ENCODE assay signal across 24 cellular contexts in genomic region chr2:219527076-219527394, GRCh38. TPM values are rescaled to one million over a fixed set of nuclear protein-coding genes. Genes with fewer than 3 reads are reported as not detected.
A peak's percentile ranks its signal among the peaks of the same experiment; 100 is the strongest.
DNase-seq lines count a peak whose midpoint lies in the region; ATAC-seq lines count a peak whose summit lies in the region.
"Had no signal": no experiment of that assay in that cellular context is flagged by ENCODE, and none has a peak within 500 bp of the region (broad histone marks: within the 10 kb centered on the region; RNA-seq: fewer than 3 reads in every experiment).

No MANE protein-coding gene starts in this region.

- DNase-seq in NCI-H1092 treated with DMSO at 0.1 percent for 48 hours (lab: John Stamatoyannopoulos, UW) (peak; percentile 25), NCI-H1092 (lab: John Stamatoyannopoulos, UW) (no peak), NCI-H748 (lab: John Stamatoyannopoulos, UW; ENCODE audit: unreplicated experiment) (peak; percentile 61), left cardiac atrium (no peak), renal cortical epithelial cell (ENCODE audit: low read depth) (peak; percentile 46)
- no peak for DNase-seq in naive thymus-derived CD4-positive, alpha-beta T cell
- DNase-seq: activated CD4-positive, alpha-beta memory T cell treated with anti-CD3 and anti-CD28 coated beads, Interleukin-2, amount 10 ng/mL, durations not matched to agents 7 days and 5 days; activated T-cell treated with anti-CD3 and anti-CD28 coated beads, Interleukin-2, amount 50 U/mL, for 48 hours; cortex of kidney; foreskin keratinocyte; H9; naive B cell; NCI-H1694 treated with DMSO at 0.1 percent for 48 hours; NCI-H526; Peyer's patch; stimulated activated CD4-positive, alpha-beta T cell treated with anti-CD3 and anti-CD28 coated beads, Interleukin-12 subunit alpha, Interleukin-12 subunit beta, amount 100 ng/mL, for 4 hours; upper lobe of left lung had no signal

- CTCF ChIA-PET in naive thymus-derived CD4-positive, alpha-beta T cell (lab: Charles Lee), result interaction anchor here (0.6 to 4.8 kb wide), 6 partner anchors 13 to 91 kb away, joined by 3 to 60 read pairs (median 4); partner anchors contain the start of gene GMPPA

- POLR2A ChIA-PET in naive thymus-derived CD4-positive, alpha-beta T cell (lab: Charles Lee), result interaction anchor here (0.7 kb wide), 1 partner anchor 32 kb away, joined by 3 read pairs; no protein-coding TSS in a partner anchor

- H3K27ac Mint-ChIP-seq in naive thymus-derived CD4-positive, alpha-beta T cell, result no peak overlapping the region
- H3K27ac Mint-ChIP-seq: activated CD4-positive, alpha-beta memory T cell treated with anti-CD3 and anti-CD28 coated beads, Interleukin-2, amount 10 ng/mL, durations not matched to agents 7 days and 5 days; activated naive CD4-positive, alpha-beta T cell treated with anti-CD3 and anti-CD28 coated beads, Interleukin-2, amount 50 U/mL, for 24 hours; H9 had no signal

- no peak overlapping the region for H3K27ac ChIP-seq in naive thymus-derived CD4-positive, alpha-beta T cell (ENCODE audit: low read depth, low read length)
- H3K27ac ChIP-seq: 22Rv1; BLaER1 treated with 17β-estradiol and CSF1 and Interleukin-3, amounts not matched to agents 10 nM and 100 nM; foreskin keratinocyte; Peyer's patch; prostate gland; upper lobe of left lung had no signal

- no peak overlapping the region for H3K4me3 Mint-ChIP-seq in naive thymus-derived CD4-positive, alpha-beta T cell
- H3K4me3 Mint-ChIP-seq: activated CD4-positive, alpha-beta memory T cell treated with anti-CD3 and anti-CD28 coated beads, Interleukin-2, amount 10 ng/mL, durations not matched to agents 7 days and 5 days; activated naive CD4-positive, alpha-beta T cell treated with anti-CD3 and anti-CD28 coated beads, Interleukin-2, amount 50 U/mL, for 24 hours; H9; naive B cell; stimulated activated effector memory CD8-positive, alpha-beta T cell treated with anti-CD3 and anti-CD28 coated beads, Interleukin-12 subunit alpha, Interleukin-12 subunit beta, amount 100 ng/mL, for 72 hours had no signal

- H3K36me3 ChIP-seq in naive thymus-derived CD4-positive, alpha-beta T cell (ENCODE audit: control insufficient read depth in 2 of 3, insufficient read depth in 3 of 3, low read length in 3 of 3), result no peaks in the 10 kb centered on the region
- H3K36me3 ChIP-seq: BLaER1 treated with 17β-estradiol and CSF1 and Interleukin-3, amounts not matched to agents 10 nM and 100 nM; Peyer's patch; prostate gland; upper lobe of left lung had no signal

- ATAC-seq in left cardiac atrium, result peak; percentile 58 to 63
- ATAC-seq in HG02763 (IDR thresholded peaks at IDR 0.05; ENCODE audit: unreplicated experiment), result no peak
- no peak for ATAC-seq in HG03460 (IDR thresholded peaks at IDR 0.05; ENCODE audit: unreplicated experiment)
- ATAC-seq in naive thymus-derived CD4-positive, alpha-beta T cell, result no peak
- ATAC-seq: foreskin keratinocyte; stimulated activated effector memory CD8-positive, alpha-beta T cell treated with anti-CD3 and anti-CD28 coated beads, Interleukin-12 subunit alpha, Interleukin-12 subunit beta, amount 100 ng/mL, for 72 hours had no signal

- no peaks in the 10 kb centered on the region for H3K36me3 Mint-ChIP-seq in naive thymus-derived CD4-positive, alpha-beta T cell
- H3K36me3 Mint-ChIP-seq: activated naive CD4-positive, alpha-beta T cell treated with anti-CD3 and anti-CD28 coated beads, Interleukin-2, amount 50 U/mL, for 24 hours; stimulated activated effector memory CD8-positive, alpha-beta T cell treated with anti-CD3 and anti-CD28 coated beads, Interleukin-12 subunit alpha, Interleukin-12 subunit beta, amount 100 ng/mL, for 72 hours had no signal

- H3K4me1 ChIP-seq in naive thymus-derived CD4-positive, alpha-beta T cell (ENCODE audit: control insufficient read depth in 2 of 2, insufficient read depth in 2 of 2, low read length in 2 of 2), result peaks cover 0 to 12% of the 10 kb centered on the region in 2 donors

- H3K4me1 Mint-ChIP-seq in naive thymus-derived CD4-positive, alpha-beta T cell, result peaks cover 1 to 17% (median 10%) of the 10 kb centered on the region in 7 donors

- intact Hi-C loops in left cardiac atrium (cut with DNase I), result loop anchor here (5.0 kb wide), 2 partner anchors 50 to 55 kb away; no protein-coding TSS in a partner anchor
- intact Hi-C loops in naive thymus-derived CD4-positive, alpha-beta T cell (cut with micrococcal nuclease), result no loop called here

- H3K27me3 ChIP-seq in naive thymus-derived CD4-positive, alpha-beta T cell (ENCODE audit: control insufficient read depth in 2 of 2, insufficient read depth in 2 of 2, low read length in 2 of 2), result peaks cover 3 to 42% of the 10 kb centered on the region in 2 donors

- peaks cover 0 to 2% (median 0%) of the 10 kb centered on the region in 11 donors for H3K9me3 Mint-ChIP-seq in naive thymus-derived CD4-positive, alpha-beta T cell
- H3K9me3 Mint-ChIP-seq: activated CD4-positive, alpha-beta memory T cell treated with anti-CD3 and anti-CD28 coated beads, Interleukin-2, amount 10 ng/mL, durations not matched to agents 7 days and 5 days; activated naive CD4-positive, alpha-beta T cell treated with anti-CD3 and anti-CD28 coated beads, Interleukin-2, amount 50 U/mL, for 24 hours; H9; naive B cell; stimulated activated effector memory CD8-positive, alpha-beta T cell treated with anti-CD3 and anti-CD28 coated beads, Interleukin-12 subunit alpha, Interleukin-12 subunit beta, amount 100 ng/mL, for 72 hours had no signal

- H3K9me3 ChIP-seq in naive thymus-derived CD4-positive, alpha-beta T cell (ENCODE audit: control insufficient read depth in 2 of 3, low read length in 3 of 3), result no peaks in the 10 kb centered on the region
- H3K9me3 ChIP-seq: BLaER1 treated with 17β-estradiol and CSF1 and Interleukin-3, amounts not matched to agents 10 nM and 100 nM; Peyer's patch; prostate gland; upper lobe of left lung had no signal

- H3K27me3 Mint-ChIP-seq in naive thymus-derived CD4-positive, alpha-beta T cell, result peaks cover 77 to 88% (median 79%) of the 10 kb centered on the region in 5 donors

- H3K4me3 ChIP-seq in naive thymus-derived CD4-positive, alpha-beta T cell (ENCODE audit: low read length), result no peak overlapping the region
- H3K4me3 ChIP-seq: BLaER1 treated with 17β-estradiol and CSF1 and Interleukin-3, amounts not matched to agents 10 nM and 100 nM; Peyer's patch; prostate gland; upper lobe of left lung had no signal

RNA-seq across cellular contexts. Expression of gene ASIC4, which starts 12.8 kb away (rescaled TPM):
- under 1 TPM in 1 of 2 donors, not detected in 1; 0.32 TPM for total RNA-seq in left cardiac atrium
- not detected in 2 replicates for total RNA-seq in renal cortical epithelial cell
- under 1 TPM in 4 of 5 experiments, not detected in 1; 0.12 to 0.49 (median 0.17) TPM for total RNA-seq in naive thymus-derived CD4-positive, alpha-beta T cell
- polyA plus RNA-seq in naive thymus-derived CD4-positive, alpha-beta T cell, result not detected
- total RNA-seq: foreskin keratinocyte had no signal
- polyA plus RNA-seq: foreskin keratinocyte had no signal

RNA-seq across cellular contexts. Expression of gene CHPF, which starts 16.6 kb away (rescaled TPM):
- total RNA-seq in left cardiac atrium (100 to 1,000 TPM in 1 of 2 donors, 10 to 100 TPM in 1; 72.4 to 113 TPM), renal cortical epithelial cell (73.8 and 136 TPM in 2 replicates)
- total RNA-seq in naive thymus-derived CD4-positive, alpha-beta T cell, result 10 to 100 TPM in 1 of 5 experiments, 1 to 10 TPM in 4; 4.3 to 15.3 (median 5.7) TPM
- polyA plus RNA-seq in naive thymus-derived CD4-positive, alpha-beta T cell, result 1 to 10 TPM; 4.1 to 7.8 TPM

RNA-seq across cellular contexts. Expression of gene TMEM198, which starts 16.8 kb away (rescaled TPM):
- 1 to 10 TPM; 3.2 to 4.1 TPM for total RNA-seq in left cardiac atrium
- total RNA-seq in renal cortical epithelial cell, result 1.6 and 2.2 TPM in 2 replicates
- under 1 TPM in 4 of 5 experiments, not detected in 1; 0.45 to 0.69 (median 0.50) TPM for total RNA-seq in naive thymus-derived CD4-positive, alpha-beta T cell
- not detected for polyA plus RNA-seq in naive thymus-derived CD4-positive, alpha-beta T cell

RNA-seq across cellular contexts. Expression of gene GMPPA, which starts 28.3 kb away (rescaled TPM):
- 10 to 100 TPM; 29.0 to 30.0 TPM for total RNA-seq in left cardiac atrium
- total RNA-seq in renal cortical epithelial cell, result 32.0 and 43.2 TPM in 2 replicates
- total RNA-seq in naive thymus-derived CD4-positive, alpha-beta T cell, result 10 to 100 TPM; 22.4 to 58.3 (median 37.2) TPM
- 10 to 100 TPM; 11.8 to 23.8 TPM for polyA plus RNA-seq in naive thymus-derived CD4-positive, alpha-beta T cell

RNA-seq across cellular contexts. Expression of gene OBSL1, which starts 44.3 kb away (rescaled TPM):
- total RNA-seq in left cardiac atrium (100 to 1,000 TPM; 121 to 187 TPM), renal cortical epithelial cell (20.8 and 145 TPM in 2 replicates)
- total RNA-seq in naive thymus-derived CD4-positive, alpha-beta T cell, result 1 to 10 TPM in 2 of 5 experiments, under 1 TPM in 1, not detected in 2; 0.19 to 7.1 (median 4.0) TPM
- not detected for polyA plus RNA-seq in naive thymus-derived CD4-positive, alpha-beta T cell
- total RNA-seq: activated CD4-positive, alpha-beta memory T cell treated with anti-CD3 and anti-CD28 coated beads, Interleukin-2, amount 10 ng/mL, durations not matched to agents 7 days and 5 days had no signal

Comparison
In these comparisons a context has a peak if more than half of its experiments do, and no peak if none do; other contexts are left out.
1. DNase-seq: peak in NCI-H1092 treated with DMSO at 0.1 percent for 48 hours (single experiment), NCI-H748 (single experiment) and renal cortical epithelial cell (single experiment); none in NCI-H1092 (single experiment), left cardiac atrium (single experiment) and naive thymus-derived CD4-positive, alpha-beta T cell (0 of 9).
2. ATAC-seq: peak in left cardiac atrium (2 of 2); none in HG02763 (single experiment), HG03460 (single experiment) and naive thymus-derived CD4-positive, alpha-beta T cell (single experiment).
3. intact Hi-C loops: an anchor here in left cardiac atrium (5.0 kb wide); none called in naive thymus-derived CD4-positive, alpha-beta T cell.